In genomic region chr1:145908653-145909052, GRCh38 we compare ENCODE assay signal across 22 cellular contexts. TPM values are rescaled to one million over a fixed set of nuclear protein-coding genes. Genes with fewer than 3 reads are reported as not detected.
DNase-seq lines count a peak whose midpoint lies in the region; FAIRE-seq and TF ChIP-seq lines count a peak whose summit lies in the region.
"Had no signal": no experiment of that assay in that cellular context is flagged by ENCODE, and none has a peak within 500 bp of the region (broad histone marks: within the 10 kb centered on the region; RNA-seq: fewer than 3 reads in every experiment).

No MANE protein-coding gene starts in this region.

- H2AFZ ChIP-seq in keratinocyte (ENCODE audit: control insufficient read depth, low read length) (no peak overlapping the region), OCI-LY7 (ENCODE audit: low read length) (no peak overlapping the region)

- H3K9me2 ChIP-seq in OCI-LY7 (ENCODE audit: insufficient read depth, low read length), result no peaks in the 10 kb centered on the region

- POLR2A ChIA-PET in OCI-LY7 (lab: Charles Lee), result interaction anchor here (0.5 to 1.4 kb wide), 3 partner anchors 19 to 150 kb away, joined by 4 to 5 read pairs (median 4); partner anchors contain the start of gene RBM8A

- intact Hi-C loops in OCI-LY7 (cut with micrococcal nuclease; ENCODE audit: unreplicated experiment), result no loop called here
- intact Hi-C loops in adrenal gland (cut with DNase I), result loop anchor here in 1 of 2 donors (10.0 kb wide), 1 partner anchor 54 kb away; the partner anchor contains the start of gene PIAS3

- DNase-seq in HFFc6, result no peak
- DNase-seq in astrocyte of the spinal cord (ENCODE audit: low read depth, low spot score), result peak; percentile 49
- DNase-seq in keratinocyte (ENCODE audit: low read depth, low spot score), result no peak
- no peak for DNase-seq in dermis blood vessel endothelial cell
- DNase-seq in OCI-LY7 (ENCODE audit: low spot score), result no peak
- DNase-seq in iPS-NIHi11 (ENCODE audit: low spot score), result no peak
- no peak for DNase-seq in adrenal gland
- DNase-seq: activated CD4-positive, alpha-beta memory T cell treated with anti-CD3 and anti-CD28 coated beads, Interleukin-2, amount 10 ng/mL, durations not matched to agents 7 days and 5 days; activated T-cell treated with anti-CD3 and anti-CD28 coated beads, Interleukin-2, amount 50 U/mL, for 24 hours; DMS79 treated with DMSO at 0.1 percent for 48 hours; Karpas-422; lower lobe of right lung; NCI-H1417; NCI-H82; RPMI8226; stimulated activated naive CD8-positive, alpha-beta T cell treated with anti-CD3 and anti-CD28 coated beads, Interleukin-15, amount 100 ng/mL, for 72 hours had no signal

- H3K4me2 ChIP-seq in keratinocyte (ENCODE audit: control insufficient read depth, extremely low read depth, insufficient read depth, low read depth, low read length), result no peak overlapping the region
- H3K4me2 ChIP-seq in OCI-LY7 (ENCODE audit: low read length), result no peak overlapping the region

- H3K27ac Mint-ChIP-seq in HFFc6, result peak overlapping the region; percentile 17
- H3K27ac Mint-ChIP-seq: activated CD4-positive, alpha-beta memory T cell treated with anti-CD3 and anti-CD28 coated beads, Interleukin-2, amount 10 ng/mL, durations not matched to agents 7 days and 5 days; activated naive CD4-positive, alpha-beta T cell treated with anti-CD3 and anti-CD28 coated beads, Interleukin-2, amount 50 U/mL, for 24 hours; activated T-cell treated with anti-CD3 and anti-CD28 coated beads, Interleukin-2, amount 50 U/mL, for 24 hours; natural killer cell treated with Interleukin-12 subunit alpha and Interleukin-12 subunit beta and Interleukin-15 and Interleukin-18, amount 100 ng/mL, for 72 hours; stimulated activated naive CD8-positive, alpha-beta T cell treated with anti-CD3 and anti-CD28 coated beads, Interleukin-15, amount 100 ng/mL, for 72 hours had no signal

- TF ChIP-seq POLR2A in adrenal gland (IDR thresholded peaks at IDR 0.05), result no peak

- FAIRE-seq in keratinocyte (lab: Jason Lieb, UNC), result peak; percentile 36
- FAIRE-seq: GM18507 had no signal

- H3K4me1 ChIP-seq in keratinocyte (ENCODE audit: control insufficient read depth, extremely low read depth, insufficient read depth, low read length) (peaks cover 15% of the 10 kb centered on the region), OCI-LY7 (ENCODE audit: insufficient read depth, low read length, poor library complexity, severe bottlenecking) (peaks cover 6% of the 10 kb centered on the region), adrenal gland (replicated peaks in 1 of 2) (peaks cover 4% of the 10 kb centered on the region in 2 donors)
- H3K4me1 ChIP-seq: vagina had no signal

- dilution Hi-C loops in keratinocyte (cut with MboI; ENCODE audit: extremely low pct_ligation_motif_present, low sequenced_read_pairs), result no loop called here

- no peaks in the 10 kb centered on the region for H3K9me1 ChIP-seq in keratinocyte (ENCODE audit: control insufficient read depth, extremely low read depth, insufficient read depth, low read length)

- no peaks in the 10 kb centered on the region for H3K9me3 Mint-ChIP-seq in HFFc6
- H3K9me3 Mint-ChIP-seq: activated CD4-positive, alpha-beta memory T cell treated with anti-CD3 and anti-CD28 coated beads, Interleukin-2, amount 10 ng/mL, durations not matched to agents 7 days and 5 days; activated naive CD4-positive, alpha-beta T cell treated with anti-CD3 and anti-CD28 coated beads, Interleukin-2, amount 50 U/mL, for 24 hours; activated T-cell treated with anti-CD3 and anti-CD28 coated beads, Interleukin-2, amount 50 U/mL, for 24 hours; natural killer cell treated with Interleukin-12 subunit alpha and Interleukin-12 subunit beta and Interleukin-15 and Interleukin-18, amount 100 ng/mL, for 72 hours; stimulated activated naive CD8-positive, alpha-beta T cell treated with anti-CD3 and anti-CD28 coated beads, Interleukin-15, amount 100 ng/mL, for 72 hours had no signal

- H3K79me2 ChIP-seq in keratinocyte (ENCODE audit: control insufficient read depth, insufficient read depth, low read length) (no peaks in the 10 kb centered on the region), OCI-LY7 (ENCODE audit: insufficient read depth, low read depth, low read length) (no peaks in the 10 kb centered on the region)

- peak overlapping the region; percentile 12; the same call in 1 of the 2 replicates for H3K27ac ChIP-seq in 22Rv1
- H3K27ac ChIP-seq in keratinocyte (ENCODE audit: control insufficient read depth, insufficient read depth, low read length), result no peak overlapping the region
- H3K27ac ChIP-seq in OCI-LY7 (ENCODE audit: low read depth, low read length, poor library complexity, severe bottlenecking), result no peak overlapping the region
- no peak overlapping the region for H3K27ac ChIP-seq in adrenal gland
- H3K27ac ChIP-seq: lower lobe of right lung, vagina, VCaP had no signal

- BruUV-seq in OCI-LY7 (replicated peaks; lab: Mats Ljungman, UMichigan), result no TSS peak

- H3K36me3 Mint-ChIP-seq in HFFc6 (ENCODE audit: low read depth), result peaks cover 15% of the 10 kb centered on the region; the same call in 1 of the 2 replicates

- H3K4me3 ChIP-seq in astrocyte of the spinal cord (ENCODE audit: low read depth, low read length) (peak overlapping the region; percentile 41), keratinocyte (ENCODE audit: control insufficient read depth in 2 of 3, extremely low read depth in 1 of 3, insufficient read depth in 2 of 3, low read depth in 1 of 3, low read length in 3 of 3) (no peak overlapping the region), OCI-LY7 (ENCODE audit: low read depth, low read length, poor library complexity, severe bottlenecking) (no peak overlapping the region), adrenal gland (no peak overlapping the region)
- H3K4me3 ChIP-seq: lower lobe of right lung, vagina had no signal

- peaks cover 25% of the 10 kb centered on the region for H3K4me1 Mint-ChIP-seq in HFFc6 (ENCODE audit: low read depth)

- WGBS in adrenal gland, 4 donors, result 40 to 56% (median 52%) methylated on average over 1 of the region's 1 CpG

- H4K20me1 ChIP-seq in keratinocyte (ENCODE audit: control insufficient read depth, extremely low read depth, insufficient read depth, low read length), result no peaks in the 10 kb centered on the region
- H4K20me1 ChIP-seq in OCI-LY7 (ENCODE audit: insufficient read depth, low read length), result no peaks in the 10 kb centered on the region

- no peaks in the 10 kb centered on the region for H3K9me3 ChIP-seq in keratinocyte (ENCODE audit: control insufficient read depth, low read depth, low read length)
- H3K9me3 ChIP-seq in OCI-LY7 (ENCODE audit: low read length), result no peaks in the 10 kb centered on the region
- no peaks in the 10 kb centered on the region for H3K9me3 ChIP-seq in adrenal gland (replicated peaks in 1 of 3)
- H3K9me3 ChIP-seq: lower lobe of right lung, vagina had no signal

- no peaks in the 10 kb centered on the region for H3K27me3 ChIP-seq in keratinocyte (ENCODE audit: control insufficient read depth, extremely low read depth, insufficient read depth, low read length)
- H3K27me3 ChIP-seq in adrenal gland, result no peaks in the 10 kb centered on the region
- H3K27me3 ChIP-seq: vagina had no signal

- CTCF ChIA-PET in OCI-LY7 (lab: Charles Lee; ENCODE audit: unreplicated experiment), result no interaction called here

- peaks cover 8% of the 10 kb centered on the region in 2 experiments for H3K36me3 ChIP-seq in keratinocyte (ENCODE audit: control insufficient read depth in 2 of 2, extremely low read depth in 1 of 2, insufficient read depth in 2 of 2, low read length in 2 of 2)
- peaks cover 24% of the 10 kb centered on the region; the same call in 1 of the 2 replicates for H3K36me3 ChIP-seq in OCI-LY7 (ENCODE audit: insufficient read depth, low read length)
- H3K36me3 ChIP-seq in adrenal gland (replicated peaks in 1 of 2), result peaks cover 0 to 23% of the 10 kb centered on the region in 2 donors

- H3K9ac ChIP-seq in keratinocyte (ENCODE audit: control insufficient read depth, extremely low read depth, insufficient read depth, low read length), result no peak overlapping the region

- in situ Hi-C loops in astrocyte of the spinal cord (cut with HindIII; ENCODE audit: low sequenced_read_pairs), result no loop called here

- TF ChIP-seq CTCF in 22Rv1 (IDR thresholded peaks at IDR 0.05) (no peak), HFFc6 (IDR thresholded peaks at IDR 0.05) (no peak), astrocyte of the spinal cord (IDR thresholded peaks at IDR 0.05; ENCODE audit: low read depth, low read length) (no peak), keratinocyte (optimal IDR thresholded peaks at IDR 0.05 in 1 of 3, IDR thresholded peaks at IDR 0.05 in 1 of 3, conservative IDR thresholded peaks at IDR 0.05 in 1 of 3; ENCODE audit: extremely low read depth in 1 of 3, insufficient read depth in 2 of 3, low read length in 3 of 3) (no peak), OCI-LY7 (conservative IDR thresholded peaks at IDR 0.05; ENCODE audit: low read length) (no peak), adrenal gland (IDR thresholded peaks at IDR 0.05) (no peak)

- no peaks in the 10 kb centered on the region; the same call in 1 of the 2 replicates for H3K27me3 Mint-ChIP-seq in HFFc6 (ENCODE audit: insufficient read depth)
- H3K27me3 Mint-ChIP-seq: activated CD4-positive, alpha-beta memory T cell treated with anti-CD3 and anti-CD28 coated beads, Interleukin-2, amount 10 ng/mL, durations not matched to agents 7 days and 5 days; activated naive CD4-positive, alpha-beta T cell treated with anti-CD3 and anti-CD28 coated beads, Interleukin-2, amount 50 U/mL, for 24 hours; activated T-cell treated with anti-CD3 and anti-CD28 coated beads, Interleukin-2, amount 50 U/mL, for 24 hours; natural killer cell treated with Interleukin-12 subunit alpha and Interleukin-12 subunit beta and Interleukin-15 and Interleukin-18, amount 100 ng/mL, for 72 hours; stimulated activated naive CD8-positive, alpha-beta T cell treated with anti-CD3 and anti-CD28 coated beads, Interleukin-15, amount 100 ng/mL, for 72 hours had no signal

- no peak overlapping the region for H3K4me3 Mint-ChIP-seq in HFFc6
- H3K4me3 Mint-ChIP-seq: activated CD4-positive, alpha-beta memory T cell treated with anti-CD3 and anti-CD28 coated beads, Interleukin-2, amount 10 ng/mL, durations not matched to agents 7 days and 5 days; activated naive CD4-positive, alpha-beta T cell treated with anti-CD3 and anti-CD28 coated beads, Interleukin-2, amount 50 U/mL, for 24 hours; activated T-cell treated with anti-CD3 and anti-CD28 coated beads, Interleukin-2, amount 50 U/mL, for 24 hours; natural killer cell treated with Interleukin-12 subunit alpha and Interleukin-12 subunit beta and Interleukin-15 and Interleukin-18, amount 100 ng/mL, for 72 hours; stimulated activated naive CD8-positive, alpha-beta T cell treated with anti-CD3 and anti-CD28 coated beads, Interleukin-15, amount 100 ng/mL, for 72 hours had no signal

RNA-seq across cellular contexts. Expression of gene ITGA10, which starts 1.2 kb away (rescaled TPM):
- 1 to 10 TPM in 4 of 6 experiments, under 1 TPM in 2; 0.78 to 1.3 (median 1.0) TPM for total RNA-seq in HFFc6 (2021; fragmentation: NEBNext Ultra II Directional; extraction: Animal tissue kit (Norgen Biotek cat#: 25700))
- 0.54 to 0.90 TPM (median 0.65 TPM) in 3 replicates for polyA plus RNA-seq in keratinocyte
- polyA plus RNA-seq in keratinocyte (2011; ENCODE audit: low read depth), result 0.44 TPM
- polyA plus RNA-seq in keratinocyte (2011; cell fraction: cytosol; rRNA removed), result 0.05 and 0.15 TPM in 2 replicates
- polyA plus RNA-seq in keratinocyte (2011; cell fraction: nucleus; rRNA removed), result 3.5 and 3.8 TPM in 2 replicates
- polyA plus RNA-seq in keratinocyte (2012; ENCODE audit: low replicate concordance), result 0.44 and 0.87 TPM in 2 replicates
- polyA minus RNA-seq in keratinocyte, result 0.33 to 0.53 TPM (median 0.45 TPM) in 3 replicates
- polyA minus RNA-seq in keratinocyte (2011; cell fraction: cytosol; rRNA and poly(A)+ RNA removed), result not detected
- polyA minus RNA-seq in keratinocyte (2011; cell fraction: nucleus; rRNA and poly(A)+ RNA removed), result 0.53 and 1.4 TPM in 2 replicates
- total RNA-seq in dermis blood vessel endothelial cell, result 3.9 and 4.6 TPM in 2 replicates
- total RNA-seq in OCI-LY7 (2014; rRNA removed; shearing (Covaris generic)), result 0.82 and 1.5 TPM in 2 replicates
- total RNA-seq in OCI-LY7 (2022), result 0.87 and 1.5 TPM in 2 replicates
- total RNA-seq in adrenal gland, result 1 to 10 TPM in 7 of 8 donors, under 1 TPM in 1; 0.54 to 2.7 (median 1.6) TPM
- 1 to 10 TPM in 2 of 3 donors, under 1 TPM in 1; 0.93 to 4.0 (median 3.6) TPM for polyA plus RNA-seq in adrenal gland

RNA-seq across cellular contexts. Expression of gene PEX11B, which starts 9.9 kb away (rescaled TPM):
- total RNA-seq in HFFc6 (2021; fragmentation: NEBNext Ultra II Directional; extraction: Animal tissue kit (Norgen Biotek cat#: 25700)), result 10 to 100 TPM; 30.3 to 41.1 (median 35.6) TPM
- polyA plus RNA-seq in keratinocyte (43.7 to 97.7 TPM (median 89.0 TPM) in 3 replicates), adrenal gland (10 to 100 TPM; 21.2 to 52.9 (median 25.8) TPM)
- 4.3 TPM for polyA plus RNA-seq in keratinocyte (2011; ENCODE audit: low read depth)
- 44.3 and 61.6 TPM in 2 replicates for polyA plus RNA-seq in keratinocyte (2011; cell fraction: cytosol; rRNA removed)
- polyA plus RNA-seq in keratinocyte (2011; cell fraction: nucleus; rRNA removed), result 45.9 and 49.3 TPM in 2 replicates
- polyA plus RNA-seq in keratinocyte (2012; ENCODE audit: low replicate concordance), result 24.2 and 33.7 TPM in 2 replicates
- 38.9 to 50.0 TPM (median 47.9 TPM) in 3 replicates for polyA minus RNA-seq in keratinocyte
- 29.9 TPM for polyA minus RNA-seq in keratinocyte (2011; cell fraction: cytosol; rRNA and poly(A)+ RNA removed)
- polyA minus RNA-seq in keratinocyte (2011; cell fraction: nucleus; rRNA and poly(A)+ RNA removed), result 13.9 and 16.0 TPM in 2 replicates
- total RNA-seq in dermis blood vessel endothelial cell (34.0 and 41.4 TPM in 2 replicates), OCI-LY7 (2022) (29.8 and 32.9 TPM in 2 replicates), adrenal gland (10 to 100 TPM; 24.8 to 44.4 (median 32.4) TPM)
- total RNA-seq in OCI-LY7 (2014; rRNA removed; shearing (Covaris generic)), result 18.2 and 19.5 TPM in 2 replicates

RNA-seq across cellular contexts. Expression of gene RBM8A, which starts 18.6 kb away (rescaled TPM):
- total RNA-seq in HFFc6 (2021; fragmentation: NEBNext Ultra II Directional; extraction: Animal tissue kit (Norgen Biotek cat#: 25700)), result 100 to 1,000 TPM; 135 to 166 (median 157) TPM
- polyA plus RNA-seq in keratinocyte (111 to 209 TPM (median 194 TPM) in 3 replicates), adrenal gland (100 to 1,000 TPM in 2 of 3 donors, 10 to 100 TPM in 1; 61.5 to 223 (median 102) TPM)
- 280 TPM for polyA plus RNA-seq in keratinocyte (2011; ENCODE audit: low read depth)
- 143 and 166 TPM in 2 replicates for polyA plus RNA-seq in keratinocyte (2011; cell fraction: cytosol; rRNA removed)
- 84.1 and 141 TPM in 2 replicates for polyA plus RNA-seq in keratinocyte (2011; cell fraction: nucleus; rRNA removed)
- 168 and 229 TPM in 2 replicates for polyA plus RNA-seq in keratinocyte (2012; ENCODE audit: low replicate concordance)
- polyA minus RNA-seq in keratinocyte, result 15.1 to 80.3 TPM (median 34.1 TPM) in 3 replicates
- polyA minus RNA-seq in keratinocyte (2011; cell fraction: cytosol; rRNA and poly(A)+ RNA removed), result 63.5 TPM
- polyA minus RNA-seq in keratinocyte (2011; cell fraction: nucleus; rRNA and poly(A)+ RNA removed), result 9.0 and 29.2 TPM in 2 replicates
- total RNA-seq in dermis blood vessel endothelial cell (187 and 192 TPM in 2 replicates), OCI-LY7 (2022) (177 and 200 TPM in 2 replicates), adrenal gland (100 to 1,000 TPM in 5 of 8 donors, 10 to 100 TPM in 3; 68.9 to 171 (median 111) TPM)
- total RNA-seq in OCI-LY7 (2014; rRNA removed; shearing (Covaris generic)), result 135 and 239 TPM in 2 replicates

RNA-seq across cellular contexts. Expression of gene ANKRD35, which starts 23.0 kb away (rescaled TPM):
- total RNA-seq in HFFc6 (2021; fragmentation: NEBNext Ultra II Directional; extraction: Animal tissue kit (Norgen Biotek cat#: 25700)), result 1 to 10 TPM in 4 of 6 experiments, under 1 TPM in 2; 0.75 to 2.0 (median 1.1) TPM
- polyA plus RNA-seq in keratinocyte (0.08 to 1.3 TPM (median 0.46 TPM) in 3 replicates), adrenal gland (1 to 10 TPM in 2 of 3 donors, under 1 TPM in 1; 0.55 to 2.0 (median 1.2) TPM)
- polyA plus RNA-seq in keratinocyte (2011; ENCODE audit: low read depth), result 9.6 TPM
- polyA plus RNA-seq in keratinocyte (2011; cell fraction: cytosol; rRNA removed), result 0.15 and 0.27 TPM in 2 replicates
- polyA plus RNA-seq in keratinocyte (2011; cell fraction: nucleus; rRNA removed), result 0.70 and 0.85 TPM in 2 replicates
- 0.13 and 8.2 TPM in 2 replicates for polyA plus RNA-seq in keratinocyte (2012; ENCODE audit: low replicate concordance)
- 0.16 to 0.56 TPM in 2 of 3 replicates, not detected in the other for polyA minus RNA-seq in keratinocyte
- not detected for polyA minus RNA-seq in keratinocyte (2011; cell fraction: cytosol; rRNA and poly(A)+ RNA removed)
- polyA minus RNA-seq in keratinocyte (2011; cell fraction: nucleus; rRNA and poly(A)+ RNA removed), result 0.21 and 0.62 TPM in 2 replicates
- total RNA-seq in dermis blood vessel endothelial cell (0.09 and 0.17 TPM in 2 replicates), OCI-LY7 (2022) (not detected in 2 replicates), adrenal gland (1 to 10 TPM in 3 of 8 donors, under 1 TPM in 4, not detected in 1; 0.37 to 1.3 (median 0.76) TPM)
- not detected in 2 replicates for total RNA-seq in OCI-LY7 (2014; rRNA removed; shearing (Covaris generic))

RNA-seq across cellular contexts. Expression of gene LIX1L, which starts 49.2 kb away (rescaled TPM):
- total RNA-seq in HFFc6 (2021; fragmentation: NEBNext Ultra II Directional; extraction: Animal tissue kit (Norgen Biotek cat#: 25700)), result 10 to 100 TPM; 51.0 to 59.6 (median 56.1) TPM
- polyA plus RNA-seq in keratinocyte (9.2 to 26.4 TPM (median 20.0 TPM) in 3 replicates), adrenal gland (10 to 100 TPM in 2 of 3 donors, 1 to 10 TPM in 1; 9.6 to 27.5 (median 10.4) TPM)
- 0.77 TPM for polyA plus RNA-seq in keratinocyte (2011; ENCODE audit: low read depth)
- 16.8 and 21.1 TPM in 2 replicates for polyA plus RNA-seq in keratinocyte (2011; cell fraction: cytosol; rRNA removed)
- polyA plus RNA-seq in keratinocyte (2011; cell fraction: nucleus; rRNA removed), result 12.9 and 13.4 TPM in 2 replicates
- 2.4 and 9.0 TPM in 2 replicates for polyA plus RNA-seq in keratinocyte (2012; ENCODE audit: low replicate concordance)
- 10.7 to 17.8 TPM (median 16.1 TPM) in 3 replicates for polyA minus RNA-seq in keratinocyte
- polyA minus RNA-seq in keratinocyte (2011; cell fraction: cytosol; rRNA and poly(A)+ RNA removed), result 18.8 TPM
- polyA minus RNA-seq in keratinocyte (2011; cell fraction: nucleus; rRNA and poly(A)+ RNA removed), result 5.2 and 8.9 TPM in 2 replicates
- total RNA-seq in dermis blood vessel endothelial cell (21.1 and 29.7 TPM in 2 replicates), OCI-LY7 (2022) (26.3 and 31.8 TPM in 2 replicates), adrenal gland (10 to 100 TPM; 31.5 to 61.2 (median 45.3) TPM)
- 10.2 and 11.6 TPM in 2 replicates for total RNA-seq in OCI-LY7 (2014; rRNA removed; shearing (Covaris generic))
